Comparison of ENCODE assay signal across 22 cellular contexts in genomic region chr22:49064836-49065235, GRCh38.
"Had no signal": no experiment of that assay in that cellular context is flagged by ENCODE, and none has a peak within 500 bp of the region (broad histone marks: within the 10 kb centered on the region; RNA-seq: fewer than 3 reads in every experiment).

No MANE protein-coding gene starts in this region.

- H3K4me1 Mint-ChIP-seq: memory B cell, mesothelial cell of epicardium, naive B cell had no signal

- H3K27ac Mint-ChIP-seq: dendritic cell treated with granulocyte-macrophage colony-stimulating factor and Interleukin-4, amounts not matched to agents 40 ng/mL and 50 ng/mL, for 4 days; effector memory CD8-positive, alpha-beta T cell; endodermal cell; memory B cell; mesothelial cell of epicardium; naive B cell had no signal

- H3K9me3 Mint-ChIP-seq: dendritic cell treated with granulocyte-macrophage colony-stimulating factor and Interleukin-4, amounts not matched to agents 40 ng/mL and 50 ng/mL, for 4 days; effector memory CD8-positive, alpha-beta T cell; endodermal cell; memory B cell; mesothelial cell of epicardium; naive B cell had no signal

- H3K36me3 Mint-ChIP-seq: memory B cell, mesothelial cell of epicardium, naive B cell had no signal

- H3K4me3 Mint-ChIP-seq: dendritic cell treated with granulocyte-macrophage colony-stimulating factor and Interleukin-4, amounts not matched to agents 40 ng/mL and 50 ng/mL, for 4 days; effector memory CD8-positive, alpha-beta T cell; endodermal cell; memory B cell; mesothelial cell of epicardium; naive B cell had no signal

- DNase-seq: colonic mucosa; cortex of kidney; effector CD8-positive, alpha-beta T cell; effector memory CD8-positive, alpha-beta T cell; endodermal cell; erythroblast; esophagus squamous epithelium; foreskin fibroblast; foreskin melanocyte; gastrocnemius medialis; glutamatergic neuron; heart right ventricle; hippocampal formation; left cardiac atrium; left lung; mammary epithelial cell; mesendoderm; mucosa of descending colon; naive B cell had no signal
